In genomic region chr11:48055292-48056132, GRCh38 we compare ENCODE assay signal across 8 cellular contexts.
DNase-seq lines count a peak whose midpoint lies in the region; ATAC-seq, FAIRE-seq and TF ChIP-seq lines count a peak whose summit lies in the region.

No MANE protein-coding gene starts in this region.

- H3K27ac ChIP-seq in left ventricle myocardium inferior (replicated peaks) (no peak overlapping the region), GM12878 (ENCODE audit: control insufficient read depth, insufficient read depth) (peak overlapping the region; percentile 53), WERI-Rb-1 (no peak overlapping the region)

- WGBS in GM12878 (ENCODE audit: insufficient coverage, insufficient replicate concordance, low lambda C conversion rate, missing lambda C conversion rate): 18% methylated on average over 12 of the region's 12 CpGs

- ATAC-seq in left cardiac atrium (peak; percentile 50 to 61), GM12878 (peak; percentile 69), HG03095 (IDR thresholded peaks at IDR 0.05; ENCODE audit: unreplicated experiment) (no peak)

- H3K4me2 ChIP-seq in GM12878 (ENCODE audit: control insufficient read depth, insufficient read depth): peak overlapping the region; percentile 58

- no peak for TF ChIP-seq EP300 in GM12878 (IDR thresholded peaks at IDR 0.05; ENCODE audit: borderline replicate concordance in 1 of 2, control insufficient read depth in 1 of 2, low read depth in 2 of 2, low read length in 2 of 2)

- no peak for FAIRE-seq in GM12878 (lab: Jason Lieb, UNC)

- POLR2A ChIA-PET in GM12878 (lab: Charles Lee): interaction anchor here (1.0 to 1.2 kb wide), 2 partner anchors 13 to 23 kb away, joined by 3 read pairs; no protein-coding TSS in a partner anchor

- peak overlapping the region; percentile 32; the same call in 1 of the 2 replicates for H3K9ac ChIP-seq in GM12878 (ENCODE audit: control insufficient read depth, insufficient read depth, low read length)

- no peak for TF ChIP-seq POLR2A in GM12878 (IDR thresholded peaks at IDR 0.05; ENCODE audit: low read depth, low read length)

- H3K4me1 ChIP-seq in left ventricle myocardium inferior: peaks cover 26% of the 10 kb centered on the region
- H3K4me1 ChIP-seq in GM12878 (ENCODE audit: control insufficient read depth, insufficient read depth, low read length): peaks cover 44% of the 10 kb centered on the region

- in situ Hi-C loops in GM12878 (cut with MboI): no loop called here

- RAD21 ChIA-PET in GM12878 (lab: Charles Lee; ENCODE audit: unreplicated experiment): interaction anchor here (1.0 to 1.6 kb wide), 6 partner anchors 12 to 202 kb away, joined by 3 to 7 read pairs (median 4); no protein-coding TSS in a partner anchor

- DNase-seq in left cardiac atrium (no peak), left ventricle myocardium inferior (no peak), T-helper 2 cell (peak in 4 of 5 experiments; percentile 26 to 98 (median 56)), GM12878 (ENCODE audit: low read depth, low spot score) (no peak), non-pigmented ciliary epithelial cell (ENCODE audit: low read depth) (peak; percentile 78), T1000 (lab: John Stamatoyannopoulos, UW) (no peak), WERI-Rb-1 (no peak)

- no peak overlapping the region for H2AFZ ChIP-seq in GM12878 (ENCODE audit: control insufficient read depth, low read depth, low read length)

- no TSS peak for BruUV-seq in GM12878 (replicated peaks; lab: Mats Ljungman, UMichigan)

- H3K36me3 ChIP-seq in left ventricle myocardium inferior (no peaks in the 10 kb centered on the region), GM12878 (ENCODE audit: control insufficient read depth in 2 of 2, insufficient read depth in 2 of 2, low read length in 1 of 2) (0 out of 4 replicates have a peak, but pooled peaks cover 0 to 4% of the 10 kb centered on the region in 2 experiments), WERI-Rb-1 (no peaks in the 10 kb centered on the region)

- SMC1A ChIA-PET in GM12878 (lab: Charles Lee; ENCODE audit: uncharacterized antibody, unreplicated experiment): interaction anchor here (0.9 to 2.1 kb wide), 9 partner anchors 9 to 167 kb away, joined by 3 to 6 read pairs (median 4); no protein-coding TSS in a partner anchor

- TF ChIP-seq CTCF in left ventricle myocardium inferior (IDR thresholded peaks at IDR 0.05; ENCODE audit: borderline replicate concordance): no peak
- no peak for TF ChIP-seq CTCF in GM12878 (IDR thresholded peaks at IDR 0.05 in 2 of 3, conservative IDR thresholded peaks at IDR 0.05 in 1 of 3; ENCODE audit: control insufficient read depth in 2 of 3, extremely low read depth in 1 of 3, insufficient read depth in 1 of 3, low read depth in 3 of 3, low read length in 3 of 3)
- TF ChIP-seq CTCF in WERI-Rb-1 (IDR thresholded peaks at IDR 0.05; ENCODE audit: low read depth, low read length): no peak

- H3K9me3 ChIP-seq in left ventricle myocardium inferior (replicated peaks) (no peaks in the 10 kb centered on the region), GM12878 (replicated peaks; ENCODE audit: control insufficient read depth, insufficient read depth, low read length) (no peaks in the 10 kb centered on the region), WERI-Rb-1 (ENCODE audit: severe bottlenecking) (no peaks in the 10 kb centered on the region)

- H3K79me2 ChIP-seq in GM12878 (ENCODE audit: control insufficient read depth, insufficient read depth, low read length): peaks cover 10% of the 10 kb centered on the region

- no peaks in the 10 kb centered on the region for H3K27me3 ChIP-seq in left ventricle myocardium inferior (ENCODE audit: low read depth)
- no peaks in the 10 kb centered on the region for H3K27me3 ChIP-seq in GM12878 (replicated peaks in 1 of 2; ENCODE audit: control insufficient read depth in 2 of 2, insufficient read depth in 2 of 2, low read length in 1 of 2)
- H3K27me3 ChIP-seq in WERI-Rb-1 (ENCODE audit: insufficient read depth, low read depth, severe bottlenecking): no peaks in the 10 kb centered on the region

- TF ChIP-seq RAD21 in GM12878 (IDR thresholded peaks at IDR 0.05; ENCODE audit: insufficient read depth, low read depth, low read length): no peak

- CTCF ChIA-PET in GM12878 (lab: Yijun Ruan, JAX): interaction anchor here (0.5 to 1.2 kb wide), 4 partner anchors 13 to 52 kb away, joined by 3 to 5 read pairs (median 4); no protein-coding TSS in a partner anchor

- intact Hi-C loops in left cardiac atrium (cut with DNase I) (no loop called here), left ventricle myocardium inferior (cut with micrococcal nuclease) (no loop called here), GM12878 (cut with micrococcal nuclease; ENCODE audit: unreplicated experiment) (no loop called here)

- H4K20me1 ChIP-seq in GM12878 (ENCODE audit: control insufficient read depth, insufficient read depth): no peaks in the 10 kb centered on the region

- no peak overlapping the region for H3K4me3 ChIP-seq in left ventricle myocardium inferior
- H3K4me3 ChIP-seq in GM12878: peak overlapping the region; percentile 2; the same call in 1 of the 2 replicates
- no peak overlapping the region for H3K4me3 ChIP-seq in WERI-Rb-1 (ENCODE audit: low read depth, low read length)

TF ChIP-seq in GM12878, 131 proteins besides CTCF, POLR2A, EP300 and RAD21 (continues in another document):
- TF ChIP-seq ETV6 (conservative IDR thresholded peaks at IDR 0.05 in 1 of 2, IDR thresholded peaks at IDR 0.05 in 1 of 2; ENCODE audit: borderline replicate concordance in 1 of 2, low read depth in 1 of 2): peak in 1 of 2 experiments; percentile 65; a peak in 2 of 4 replicates
- no peak for TF ChIP-seq ATF3 (IDR thresholded peaks at IDR 0.05; ENCODE audit: borderline replicate concordance, extremely low read depth, low read depth, low read length)
- TF ChIP-seq ZNF274 (IDR thresholded peaks at IDR 0.05; ENCODE audit: insufficient read depth, insufficient read length): no peak
- no peak for TF ChIP-seq IRF4 (IDR thresholded peaks at IDR 0.05; ENCODE audit: low read depth, low read length)
- no peak for TF ChIP-seq ASH2L (IDR thresholded peaks at IDR 0.05; ENCODE audit: borderline replicate concordance, low read depth)
- no peak for TF ChIP-seq CUX1 (IDR thresholded peaks at IDR 0.05; ENCODE audit: insufficient replicate concordance, low read depth, low read length)

Comparison
In these comparisons a context has a peak if more than half of its experiments do, and no peak if none do; other contexts are left out.
1. DNase-seq: peak in T-helper 2 cell (4 of 5) and non-pigmented ciliary epithelial cell (single experiment); none in left cardiac atrium (single experiment), left ventricle myocardium inferior (single experiment), GM12878 (single experiment), T1000 (single experiment) and WERI-Rb-1 (single experiment).